In the genomic region with DNA sequence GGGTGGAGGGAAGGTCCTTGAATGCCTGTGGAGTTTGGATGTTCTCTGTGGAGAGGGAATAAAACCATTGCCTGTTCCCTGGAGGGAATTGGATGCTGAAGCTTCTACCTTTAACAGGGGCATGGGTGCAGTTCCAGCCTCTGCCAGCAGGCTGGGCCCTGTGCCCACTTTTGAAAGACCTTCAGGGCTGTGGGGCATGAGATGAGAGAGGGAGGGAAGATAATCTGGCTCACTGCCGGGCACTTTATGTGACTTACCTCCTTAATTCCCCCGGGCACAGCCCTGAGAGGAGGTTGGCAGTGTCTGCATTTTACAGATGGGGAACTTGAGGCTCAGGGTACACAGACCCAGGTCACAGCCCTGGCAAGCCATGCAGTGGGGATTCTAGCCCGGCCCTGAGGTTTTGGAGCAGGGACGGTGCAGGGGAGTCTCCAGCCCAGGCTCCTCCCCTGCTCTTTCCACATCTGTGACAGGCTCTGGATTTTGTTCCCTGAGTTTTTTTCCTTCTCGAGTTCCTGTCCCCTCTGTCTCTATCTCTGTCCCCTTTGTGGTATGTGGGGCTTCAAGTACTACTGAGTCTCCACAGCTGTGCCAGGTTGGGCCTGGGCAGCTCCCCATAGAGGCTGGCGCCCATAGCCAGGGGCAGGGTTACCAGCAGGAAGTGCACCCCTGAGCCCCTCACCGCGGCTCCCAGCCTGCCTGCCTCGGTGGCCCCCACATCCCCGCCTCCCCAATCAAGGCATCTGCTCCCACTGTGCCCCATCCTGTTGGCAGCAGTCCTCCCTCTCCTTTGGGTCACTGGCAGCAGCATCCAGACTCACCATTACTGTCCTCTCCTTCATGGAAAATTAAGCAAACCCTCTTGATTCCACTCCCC, we compare ENCODE assay signal across 1 cellular context.
TF ChIP-seq lines count a peak whose summit lies in the region.

No MANE protein-coding gene starts in this region.

TF ChIP-seq in HepG2, 621 proteins besides CTCF, POLR2A, EP300 and RAD21 (continued from another document and continues in another):
- TF ChIP-seq, protein P1, sequence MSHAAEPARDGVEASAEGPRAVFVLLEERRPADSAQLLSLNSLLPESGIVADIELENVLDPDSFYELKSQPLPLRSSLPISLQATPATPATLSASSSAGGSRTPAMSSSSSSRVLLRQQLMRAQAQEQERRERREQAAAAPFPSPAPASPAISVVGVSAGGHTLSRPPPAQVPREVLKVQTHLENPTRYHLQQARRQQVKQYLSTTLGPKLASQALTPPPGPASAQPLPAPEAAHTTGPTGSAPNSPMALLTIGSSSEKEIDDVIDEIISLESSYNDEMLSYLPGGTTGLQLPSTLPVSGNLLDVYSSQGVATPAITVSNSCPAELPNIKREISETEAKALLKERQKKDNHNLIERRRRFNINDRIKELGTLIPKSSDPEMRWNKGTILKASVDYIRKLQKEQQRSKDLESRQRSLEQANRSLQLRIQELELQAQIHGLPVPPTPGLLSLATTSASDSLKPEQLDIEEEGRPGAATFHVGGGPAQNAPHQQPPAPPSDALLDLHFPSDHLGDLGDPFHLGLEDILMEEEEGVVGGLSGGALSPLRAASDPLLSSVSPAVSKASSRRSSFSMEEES (CRISPR knock-in tag; IDR thresholded peaks at IDR 0.05) = no peak
- TF ChIP-seq, protein P2, sequence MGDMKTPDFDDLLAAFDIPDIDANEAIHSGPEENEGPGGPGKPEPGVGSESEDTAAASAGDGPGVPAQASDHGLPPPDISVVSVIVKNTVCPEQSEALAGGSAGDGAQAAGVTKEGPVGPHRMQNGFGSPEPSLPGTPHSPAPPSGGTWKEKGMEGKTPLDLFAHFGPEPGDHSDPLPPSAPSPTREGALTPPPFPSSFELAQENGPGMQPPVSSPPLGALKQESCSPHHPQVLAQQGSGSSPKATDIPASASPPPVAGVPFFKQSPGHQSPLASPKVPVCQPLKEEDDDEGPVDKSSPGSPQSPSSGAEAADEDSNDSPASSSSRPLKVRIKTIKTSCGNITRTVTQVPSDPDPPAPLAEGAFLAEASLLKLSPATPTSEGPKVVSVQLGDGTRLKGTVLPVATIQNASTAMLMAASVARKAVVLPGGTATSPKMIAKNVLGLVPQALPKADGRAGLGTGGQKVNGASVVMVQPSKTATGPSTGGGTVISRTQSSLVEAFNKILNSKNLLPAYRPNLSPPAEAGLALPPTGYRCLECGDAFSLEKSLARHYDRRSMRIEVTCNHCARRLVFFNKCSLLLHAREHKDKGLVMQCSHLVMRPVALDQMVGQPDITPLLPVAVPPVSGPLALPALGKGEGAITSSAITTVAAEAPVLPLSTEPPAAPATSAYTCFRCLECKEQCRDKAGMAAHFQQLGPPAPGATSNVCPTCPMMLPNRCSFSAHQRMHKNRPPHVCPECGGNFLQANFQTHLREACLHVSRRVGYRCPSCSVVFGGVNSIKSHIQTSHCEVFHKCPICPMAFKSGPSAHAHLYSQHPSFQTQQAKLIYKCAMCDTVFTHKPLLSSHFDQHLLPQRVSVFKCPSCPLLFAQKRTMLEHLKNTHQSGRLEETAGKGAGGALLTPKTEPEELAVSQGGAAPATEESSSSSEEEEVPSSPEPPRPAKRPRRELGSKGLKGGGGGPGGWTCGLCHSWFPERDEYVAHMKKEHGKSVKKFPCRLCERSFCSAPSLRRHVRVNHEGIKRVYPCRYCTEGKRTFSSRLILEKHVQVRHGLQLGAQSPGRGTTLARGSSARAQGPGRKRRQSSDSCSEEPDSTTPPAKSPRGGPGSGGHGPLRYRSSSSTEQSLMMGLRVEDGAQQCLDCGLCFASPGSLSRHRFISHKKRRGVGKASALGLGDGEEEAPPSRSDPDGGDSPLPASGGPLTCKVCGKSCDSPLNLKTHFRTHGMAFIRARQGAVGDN (CRISPR knock-in tag; IDR thresholded peaks at IDR 0.05) = no peak
- TF ChIP-seq THAP11 (CRISPR knock-in tag; IDR thresholded peaks at IDR 0.05) (peak; percentile 41; the same call in 1 of the 2 replicates), ZNF614 (CRISPR knock-in tag; IDR thresholded peaks at IDR 0.05; ENCODE audit: borderline replicate concordance) (peak; percentile 72; the same call in 1 of the 2 replicates), ZNF841 (CRISPR knock-in tag; IDR thresholded peaks at IDR 0.05; ENCODE audit: borderline replicate concordance) (no peak), SUZ12 (IDR thresholded peaks at IDR 0.05; ENCODE audit: low read depth, low read length) (no peak), CHD2 (IDR thresholded peaks at IDR 0.05; ENCODE audit: low read depth, low read length) (no peak), ZNF737 (CRISPR knock-in tag; IDR thresholded peaks at IDR 0.05; ENCODE audit: borderline replicate concordance) (no peak), NFIB (CRISPR knock-in tag; IDR thresholded peaks at IDR 0.05; ENCODE audit: borderline replicate concordance) (no peak), ZKSCAN1 (IDR thresholded peaks at IDR 0.05; ENCODE audit: low read length) (0 out of 2 replicates have a peak, but pooled peaks have one; percentile 14), NPAS2 (CRISPR knock-in tag; IDR thresholded peaks at IDR 0.05; ENCODE audit: borderline replicate concordance) (no peak), ZNF496 (CRISPR knock-in tag; IDR thresholded peaks at IDR 0.05; ENCODE audit: insufficient replicate concordance) (no peak), ZNF234 (CRISPR knock-in tag; conservative IDR thresholded peaks at IDR 0.05) (no peak), ARNTL (CRISPR knock-in tag; IDR thresholded peaks at IDR 0.05) (no peak), ZMYM4 (CRISPR knock-in tag; IDR thresholded peaks at IDR 0.05) (no peak), MAZ (IDR thresholded peaks at IDR 0.05; ENCODE audit: borderline replicate concordance, low read depth, low read length) (peak; percentile 31; the same call in 1 of the 2 replicates), MAZ (CRISPR knock-in tag; IDR thresholded peaks at IDR 0.05; ENCODE audit: low read depth) (no peak), TEAD3 (CRISPR knock-in tag; optimal IDR thresholded peaks at IDR 0.05; ENCODE audit: borderline replicate concordance) (peak; percentile 18), GATA4 (IDR thresholded peaks at IDR 0.05; ENCODE audit: borderline replicate concordance, low read depth) (no peak), ATRX (CRISPR knock-in tag; IDR thresholded peaks at IDR 0.05; ENCODE audit: borderline replicate concordance) (no peak), PPARG (CRISPR knock-in tag; conservative IDR thresholded peaks at IDR 0.05) (0 out of 2 replicates have a peak, but pooled peaks have one; percentile 23), NR2F6 (IDR thresholded peaks at IDR 0.05) (no peak), NR2F6 (CRISPR knock-in tag; IDR thresholded peaks at IDR 0.05) (0 out of 2 replicates have a peak, but pooled peaks have one; percentile 15), ZSCAN25 (CRISPR knock-in tag; IDR thresholded peaks at IDR 0.05) (no peak), HMG20A (CRISPR knock-in tag; IDR thresholded peaks at IDR 0.05; ENCODE audit: borderline replicate concordance) (no peak)
- TF ChIP-seq, protein P3, sequence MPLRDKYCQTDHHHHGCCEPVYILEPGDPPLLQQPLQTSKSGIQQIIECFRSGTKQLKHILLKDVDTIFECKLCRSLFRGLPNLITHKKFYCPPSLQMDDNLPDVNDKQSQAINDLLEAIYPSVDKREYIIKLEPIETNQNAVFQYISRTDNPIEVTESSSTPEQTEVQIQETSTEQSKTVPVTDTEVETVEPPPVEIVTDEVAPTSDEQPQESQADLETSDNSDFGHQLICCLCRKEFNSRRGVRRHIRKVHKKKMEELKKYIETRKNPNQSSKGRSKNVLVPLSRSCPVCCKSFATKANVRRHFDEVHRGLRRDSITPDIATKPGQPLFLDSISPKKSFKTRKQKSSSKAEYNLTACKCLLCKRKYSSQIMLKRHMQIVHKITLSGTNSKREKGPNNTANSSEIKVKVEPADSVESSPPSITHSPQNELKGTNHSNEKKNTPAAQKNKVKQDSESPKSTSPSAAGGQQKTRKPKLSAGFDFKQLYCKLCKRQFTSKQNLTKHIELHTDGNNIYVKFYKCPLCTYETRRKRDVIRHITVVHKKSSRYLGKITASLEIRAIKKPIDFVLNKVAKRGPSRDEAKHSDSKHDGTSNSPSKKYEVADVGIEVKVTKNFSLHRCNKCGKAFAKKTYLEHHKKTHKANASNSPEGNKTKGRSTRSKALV (CRISPR knock-in tag; IDR thresholded peaks at IDR 0.05) = 0 out of 2 replicates have a peak, but pooled peaks have one; percentile 55
- TF ChIP-seq, protein P4, sequence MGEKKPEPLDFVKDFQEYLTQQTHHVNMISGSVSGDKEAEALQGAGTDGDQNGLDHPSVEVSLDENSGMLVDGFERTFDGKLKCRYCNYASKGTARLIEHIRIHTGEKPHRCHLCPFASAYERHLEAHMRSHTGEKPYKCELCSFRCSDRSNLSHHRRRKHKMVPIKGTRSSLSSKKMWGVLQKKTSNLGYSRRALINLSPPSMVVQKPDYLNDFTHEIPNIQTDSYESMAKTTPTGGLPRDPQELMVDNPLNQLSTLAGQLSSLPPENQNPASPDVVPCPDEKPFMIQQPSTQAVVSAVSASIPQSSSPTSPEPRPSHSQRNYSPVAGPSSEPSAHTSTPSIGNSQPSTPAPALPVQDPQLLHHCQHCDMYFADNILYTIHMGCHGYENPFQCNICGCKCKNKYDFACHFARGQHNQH (CRISPR knock-in tag; IDR thresholded peaks at IDR 0.05) = peak; percentile 65; the same call in 1 of the 2 replicates
- TF ChIP-seq, protein P5, sequence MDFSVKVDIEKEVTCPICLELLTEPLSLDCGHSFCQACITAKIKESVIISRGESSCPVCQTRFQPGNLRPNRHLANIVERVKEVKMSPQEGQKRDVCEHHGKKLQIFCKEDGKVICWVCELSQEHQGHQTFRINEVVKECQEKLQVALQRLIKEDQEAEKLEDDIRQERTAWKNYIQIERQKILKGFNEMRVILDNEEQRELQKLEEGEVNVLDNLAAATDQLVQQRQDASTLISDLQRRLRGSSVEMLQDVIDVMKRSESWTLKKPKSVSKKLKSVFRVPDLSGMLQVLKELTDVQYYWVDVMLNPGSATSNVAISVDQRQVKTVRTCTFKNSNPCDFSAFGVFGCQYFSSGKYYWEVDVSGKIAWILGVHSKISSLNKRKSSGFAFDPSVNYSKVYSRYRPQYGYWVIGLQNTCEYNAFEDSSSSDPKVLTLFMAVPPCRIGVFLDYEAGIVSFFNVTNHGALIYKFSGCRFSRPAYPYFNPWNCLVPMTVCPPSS (IDR thresholded peaks at IDR 0.05) = no peak
- TF ChIP-seq, protein P6, sequence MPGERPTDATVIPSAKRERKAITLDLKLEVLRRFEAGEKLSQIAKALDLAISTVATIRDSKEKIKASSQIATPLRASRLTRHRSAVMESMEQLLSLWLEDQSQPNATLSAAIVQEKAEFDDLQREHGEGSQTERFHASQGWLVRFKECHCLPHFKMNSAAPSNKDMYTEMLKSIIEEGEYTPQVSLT (CRISPR knock-in tag; IDR thresholded peaks at IDR 0.05; ENCODE audit: borderline replicate concordance, low read depth) = no peak
- TF ChIP-seq, protein P7, sequence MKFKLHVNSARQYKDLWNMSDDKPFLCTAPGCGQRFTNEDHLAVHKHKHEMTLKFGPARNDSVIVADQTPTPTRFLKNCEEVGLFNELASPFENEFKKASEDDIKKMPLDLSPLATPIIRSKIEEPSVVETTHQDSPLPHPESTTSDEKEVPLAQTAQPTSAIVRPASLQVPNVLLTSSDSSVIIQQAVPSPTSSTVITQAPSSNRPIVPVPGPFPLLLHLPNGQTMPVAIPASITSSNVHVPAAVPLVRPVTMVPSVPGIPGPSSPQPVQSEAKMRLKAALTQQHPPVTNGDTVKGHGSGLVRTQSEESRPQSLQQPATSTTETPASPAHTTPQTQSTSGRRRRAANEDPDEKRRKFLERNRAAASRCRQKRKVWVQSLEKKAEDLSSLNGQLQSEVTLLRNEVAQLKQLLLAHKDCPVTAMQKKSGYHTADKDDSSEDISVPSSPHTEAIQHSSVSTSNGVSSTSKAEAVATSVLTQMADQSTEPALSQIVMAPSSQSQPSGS (CRISPR knock-in tag; IDR thresholded peaks at IDR 0.05) = 0 out of 2 replicates have a peak, but pooled peaks have one; percentile 20
- TF ChIP-seq, protein P8, sequence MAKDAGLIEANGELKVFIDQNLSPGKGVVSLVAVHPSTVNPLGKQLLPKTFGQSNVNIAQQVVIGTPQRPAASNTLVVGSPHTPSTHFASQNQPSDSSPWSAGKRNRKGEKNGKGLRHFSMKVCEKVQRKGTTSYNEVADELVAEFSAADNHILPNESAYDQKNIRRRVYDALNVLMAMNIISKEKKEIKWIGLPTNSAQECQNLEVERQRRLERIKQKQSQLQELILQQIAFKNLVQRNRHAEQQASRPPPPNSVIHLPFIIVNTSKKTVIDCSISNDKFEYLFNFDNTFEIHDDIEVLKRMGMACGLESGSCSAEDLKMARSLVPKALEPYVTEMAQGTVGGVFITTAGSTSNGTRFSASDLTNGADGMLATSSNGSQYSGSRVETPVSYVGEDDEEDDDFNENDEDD (CRISPR knock-in tag; IDR thresholded peaks at IDR 0.05; ENCODE audit: borderline replicate concordance) = 0 out of 2 replicates have a peak, but pooled peaks have one; percentile 28
- TF ChIP-seq, protein P9, sequence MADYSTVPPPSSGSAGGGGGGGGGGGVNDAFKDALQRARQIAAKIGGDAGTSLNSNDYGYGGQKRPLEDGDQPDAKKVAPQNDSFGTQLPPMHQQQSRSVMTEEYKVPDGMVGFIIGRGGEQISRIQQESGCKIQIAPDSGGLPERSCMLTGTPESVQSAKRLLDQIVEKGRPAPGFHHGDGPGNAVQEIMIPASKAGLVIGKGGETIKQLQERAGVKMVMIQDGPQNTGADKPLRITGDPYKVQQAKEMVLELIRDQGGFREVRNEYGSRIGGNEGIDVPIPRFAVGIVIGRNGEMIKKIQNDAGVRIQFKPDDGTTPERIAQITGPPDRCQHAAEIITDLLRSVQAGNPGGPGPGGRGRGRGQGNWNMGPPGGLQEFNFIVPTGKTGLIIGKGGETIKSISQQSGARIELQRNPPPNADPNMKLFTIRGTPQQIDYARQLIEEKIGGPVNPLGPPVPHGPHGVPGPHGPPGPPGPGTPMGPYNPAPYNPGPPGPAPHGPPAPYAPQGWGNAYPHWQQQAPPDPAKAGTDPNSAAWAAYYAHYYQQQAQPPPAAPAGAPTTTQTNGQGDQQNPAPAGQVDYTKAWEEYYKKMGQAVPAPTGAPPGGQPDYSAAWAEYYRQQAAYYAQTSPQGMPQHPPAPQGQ (CRISPR knock-in tag; IDR thresholded peaks at IDR 0.05; ENCODE audit: borderline replicate concordance) = no peak
- TF ChIP-seq, protein P10, sequence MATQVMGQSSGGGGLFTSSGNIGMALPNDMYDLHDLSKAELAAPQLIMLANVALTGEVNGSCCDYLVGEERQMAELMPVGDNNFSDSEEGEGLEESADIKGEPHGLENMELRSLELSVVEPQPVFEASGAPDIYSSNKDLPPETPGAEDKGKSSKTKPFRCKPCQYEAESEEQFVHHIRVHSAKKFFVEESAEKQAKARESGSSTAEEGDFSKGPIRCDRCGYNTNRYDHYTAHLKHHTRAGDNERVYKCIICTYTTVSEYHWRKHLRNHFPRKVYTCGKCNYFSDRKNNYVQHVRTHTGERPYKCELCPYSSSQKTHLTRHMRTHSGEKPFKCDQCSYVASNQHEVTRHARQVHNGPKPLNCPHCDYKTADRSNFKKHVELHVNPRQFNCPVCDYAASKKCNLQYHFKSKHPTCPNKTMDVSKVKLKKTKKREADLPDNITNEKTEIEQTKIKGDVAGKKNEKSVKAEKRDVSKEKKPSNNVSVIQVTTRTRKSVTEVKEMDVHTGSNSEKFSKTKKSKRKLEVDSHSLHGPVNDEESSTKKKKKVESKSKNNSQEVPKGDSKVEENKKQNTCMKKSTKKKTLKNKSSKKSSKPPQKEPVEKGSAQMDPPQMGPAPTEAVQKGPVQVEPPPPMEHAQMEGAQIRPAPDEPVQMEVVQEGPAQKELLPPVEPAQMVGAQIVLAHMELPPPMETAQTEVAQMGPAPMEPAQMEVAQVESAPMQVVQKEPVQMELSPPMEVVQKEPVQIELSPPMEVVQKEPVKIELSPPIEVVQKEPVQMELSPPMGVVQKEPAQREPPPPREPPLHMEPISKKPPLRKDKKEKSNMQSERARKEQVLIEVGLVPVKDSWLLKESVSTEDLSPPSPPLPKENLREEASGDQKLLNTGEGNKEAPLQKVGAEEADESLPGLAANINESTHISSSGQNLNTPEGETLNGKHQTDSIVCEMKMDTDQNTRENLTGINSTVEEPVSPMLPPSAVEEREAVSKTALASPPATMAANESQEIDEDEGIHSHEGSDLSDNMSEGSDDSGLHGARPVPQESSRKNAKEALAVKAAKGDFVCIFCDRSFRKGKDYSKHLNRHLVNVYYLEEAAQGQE (IDR thresholded peaks at IDR 0.05; ENCODE audit: borderline replicate concordance in 1 of 2, low read depth in 1 of 2, low read length in 2 of 2) = no peak
